ENCODE assay signal across 8 cellular contexts in genomic region chr17:7579001-7579838, GRCh38. TPM values are rescaled to one million over a fixed set of nuclear protein-coding genes. Genes with fewer than 3 reads are reported as not detected.
DNase-seq lines count a peak whose midpoint lies in the region; ATAC-seq and TF ChIP-seq lines count a peak whose summit lies in the region.

TSS of gene CD68 (plus strand) at chr17:7579638. CDS start at chr17:7579678, 40 bp downstream.

- 12% methylated on average over 5 of the region's 7 CpGs for WGBS in esophagus muscularis mucosa

- H3K9me3 ChIP-seq in esophagus muscularis mucosa, result no peaks in the 10 kb centered on the region

- DNase-seq in DMS114 treated with DMSO at 0.1 percent for 48 hours (lab: John Stamatoyannopoulos, UW; ENCODE audit: unreplicated experiment) (peak; percentile 61), H7 (peak; percentile 83), NOMO-1 treated with DMSO at 0.1 percent for 48 hours (lab: John Stamatoyannopoulos, UW; ENCODE audit: unreplicated experiment) (peak; percentile 99), esophagus muscularis mucosa (ENCODE audit: extremely low spot score) (peak; percentile 94), substantia nigra (lab: John Stamatoyannopoulos, UW) (peak in 30 of 49 donors; percentile 9 to 83 (median 49))
- peak; percentile 62 for DNase-seq in activated CD8-positive, alpha-beta memory T cell treated with anti-CD3 and anti-CD28 coated beads, Interleukin-2, amount 50 U/mL, for 4 hours
- peak in 5 of 10 donors; percentile 27 to 66 (median 47) for DNase-seq in naive thymus-derived CD8-positive, alpha-beta T cell

- no peaks in the 10 kb centered on the region for H3K9me3 Mint-ChIP-seq in naive thymus-derived CD8-positive, alpha-beta T cell

- H3K27me3 ChIP-seq in H7 (ENCODE audit: control insufficient read depth, insufficient read depth, low read length), result no peaks in the 10 kb centered on the region
- H3K27me3 ChIP-seq in esophagus muscularis mucosa, result no peaks in the 10 kb centered on the region

- H3K27ac ChIP-seq in esophagus muscularis mucosa (replicated peaks in 1 of 4) (peak within 1 kb of the TSS; percentile 82 to 94 (median 89)), substantia nigra (ENCODE audit: low read depth, low read length, poor library complexity, severe bottlenecking) (peak within 1 kb of the TSS; percentile 68)

- no peaks in the 10 kb centered on the region for H3K27me3 Mint-ChIP-seq in naive thymus-derived CD8-positive, alpha-beta T cell

- H3K36me3 ChIP-seq in H7 (replicated peaks; ENCODE audit: control insufficient read depth, insufficient read depth, low read length) (peaks cover 42% of the 10 kb centered on the region), esophagus muscularis mucosa (peaks cover 45 to 55% (median 51%) of the 10 kb centered on the region in 4 donors)

- peaks cover 58 to 94% (median 89%) of the 10 kb centered on the region in 4 donors for H3K4me1 ChIP-seq in esophagus muscularis mucosa

- ATAC-seq in naive thymus-derived CD8-positive, alpha-beta T cell, result peak in 1 of 2 donors; percentile 11
- ATAC-seq in HG03045 (IDR thresholded peaks at IDR 0.05; ENCODE audit: unreplicated experiment), result no peak

- H3K4me3 Mint-ChIP-seq in naive thymus-derived CD8-positive, alpha-beta T cell, result peak within 1 kb of the TSS in 9 of 10 donors; percentile 0 to 81 (median 45)

- intact Hi-C loops in esophagus muscularis mucosa (cut with DNase I), result no loop called here

- H3K4me1 Mint-ChIP-seq in naive thymus-derived CD8-positive, alpha-beta T cell, result peaks cover 30 to 91% (median 76%) of the 10 kb centered on the region in 4 donors

- no peak for TF ChIP-seq EP300 in esophagus muscularis mucosa (IDR thresholded peaks at IDR 0.05)

- H3K27ac Mint-ChIP-seq in naive thymus-derived CD8-positive, alpha-beta T cell, result peak within 1 kb of the TSS; percentile 70 to 95 (median 90)

- H3K36me3 Mint-ChIP-seq in naive thymus-derived CD8-positive, alpha-beta T cell, result peaks cover 0 to 57% (median 33%) of the 10 kb centered on the region in 3 donors

- no peak within 1 kb of the TSS for H3K4me3 ChIP-seq in H7 (ENCODE audit: insufficient read depth, low read depth, low read length)
- peak within 1 kb of the TSS; percentile 21 to 72 (median 39) for H3K4me3 ChIP-seq in esophagus muscularis mucosa

- TF ChIP-seq POLR2A in esophagus muscularis mucosa (IDR thresholded peaks at IDR 0.05; ENCODE audit: low read depth), result peak; percentile 61

- no peak for TF ChIP-seq CTCF in esophagus muscularis mucosa (IDR thresholded peaks at IDR 0.05)

- POLR2A ChIA-PET in naive thymus-derived CD8-positive, alpha-beta T cell (lab: Charles Lee), result interaction anchor here (0.5 to 6.7 kb wide), 8 partner anchors 7 to 135 kb away, joined by 3 to 129 read pairs (median 6); partner anchors contain the start of genes SENP3, TP53 and WRAP53

RNA-seq across cellular contexts. Expression of gene CD68, which starts in this region (rescaled TPM):
- total RNA-seq in H7 (2014; rRNA removed; shearing (Covaris generic)), result 0.22 and 0.55 TPM in 2 replicates
- total RNA-seq in esophagus muscularis mucosa, result 10 to 100 TPM; 34.5 to 70.7 (median 44.7) TPM
- total RNA-seq in naive thymus-derived CD8-positive, alpha-beta T cell, result 1 to 10 TPM; 4.4 to 4.6 TPM
- polyA plus RNA-seq in naive thymus-derived CD8-positive, alpha-beta T cell, result under 1 TPM; 0.15 to 0.59 (median 0.31) TPM

Comparison
In these comparisons a context has a peak if more than half of its experiments do, and no peak if none do; other contexts are left out.
1. RNA of gene CD68 (total RNA-seq): 34.5 to 70.7 TPM in esophagus muscularis mucosa; 4.4 to 4.6 TPM in naive thymus-derived CD8-positive, alpha-beta T cell and 0.22 to 0.55 TPM in H7; every median in the first group is over 4 times any median in the second.
2. Peak in DNase-seq in H7; RNA of the gene not detected or under 1 TPM.